In the genomic region with DNA sequence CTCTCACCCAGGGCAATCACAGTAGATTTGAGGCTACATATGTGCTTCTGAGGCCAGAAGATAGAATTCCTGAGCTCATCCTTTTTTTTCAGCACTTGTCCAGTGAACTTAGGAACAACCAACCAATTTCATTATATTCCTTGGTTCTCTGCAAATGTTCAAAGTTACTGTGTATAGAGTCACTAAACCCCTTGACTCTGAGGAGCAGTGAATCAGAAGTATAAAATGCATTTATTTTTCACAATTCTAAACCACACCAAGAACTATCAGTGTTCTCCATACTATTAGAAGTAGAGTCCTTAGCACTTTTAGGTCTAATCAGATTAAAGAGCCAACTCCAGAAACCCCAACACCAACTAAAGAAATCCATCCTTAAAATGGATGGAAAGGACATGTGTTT, we compare ENCODE assay signal across 30 cellular contexts. TPM values are rescaled to one million over a fixed set of nuclear protein-coding genes. Genes with fewer than 3 reads are reported as not detected.
"Had no signal": no experiment of that assay in that cellular context is flagged by ENCODE, and none has a peak within 500 bp of the region (broad histone marks: within the 10 kb centered on the region; RNA-seq: fewer than 3 reads in every experiment).

No MANE protein-coding gene starts in this region.

- H3K4me3 ChIP-seq: adrenal gland, SJCRH30, SK-N-MC had no signal

- H3K36me3 ChIP-seq: adrenal gland, brain microvascular endothelial cell, SJCRH30, WERI-Rb-1 had no signal

- H3K27ac Mint-ChIP-seq: activated CD4-positive, alpha-beta T cell treated with anti-CD3 and anti-CD28 coated beads, Interleukin-2, amount 10 ng/mL, durations not matched to agents 24 days and 14 days; activated CD8-positive, alpha-beta T cell treated with anti-CD3 and anti-CD28 coated beads for 36 hours; activated naive CD4-positive, alpha-beta T cell treated with anti-CD3 and anti-CD28 coated beads, Interleukin-2, amount 50 U/mL, for 24 hours; activated naive CD8-positive, alpha-beta T cell treated with anti-CD3 and anti-CD28 coated beads, Interleukin-2, amount 10 ng/mL, durations not matched to agents 7 days and 5 days; activated T-cell treated with anti-CD3 and anti-CD28 coated beads, Interleukin-2, amount 50 U/mL, for 72 hours; activated T-helper 17 cell treated with anti-CD3 and anti-CD28 coated beads, Interleukin-2, amount 50 U/mL, for 72 hours had no signal

- H3K36me3 Mint-ChIP-seq: activated naive CD4-positive, alpha-beta T cell treated with anti-CD3 and anti-CD28 coated beads, Interleukin-2, amount 50 U/mL, for 24 hours had no signal

- H3K27me3 ChIP-seq: adrenal gland, brain microvascular endothelial cell, SJCRH30 had no signal

- DNase-seq: activated CD4-positive, alpha-beta T cell treated with anti-CD3 and anti-CD28 coated beads, Interleukin-2, amount 10 ng/mL, durations not matched to agents 24 days and 14 days; activated CD4-positive, alpha-beta T cell treated with anti-CD3 and anti-CD28 coated beads, Interleukin-2, amount 50 U/mL, for 4 hours; activated CD4-positive, CD25-positive, alpha-beta regulatory T cell; activated CD8-positive, alpha-beta T cell treated with anti-CD3 and anti-CD28 coated beads for 36 hours; activated effector memory CD4-positive, alpha-beta T cell treated with anti-CD3 and anti-CD28 coated beads, Interleukin-2, amount 50 U/mL, for 16 hours; activated naive CD4-positive, alpha-beta T cell; activated naive CD8-positive, alpha-beta T cell treated with anti-CD3 and anti-CD28 coated beads, Interleukin-2, amount 10 ng/mL, durations not matched to agents 7 days and 5 days; activated T-cell treated with anti-CD3 and anti-CD28 coated beads, Interleukin-2, amount 50 U/mL, for 1 hour; activated T-cell treated with anti-CD3 and anti-CD28 coated beads, Interleukin-2, amount 50 U/mL, for 72 hours; adrenal gland; anterior cingulate cortex; brain microvascular endothelial cell; central memory CD4-positive, alpha-beta T cell; NCI-H1105; NCI-H1417 treated with DMSO at 0.1 percent for 48 hours; NCI-H187 treated with DMSO at 0.1 percent for 48 hours; NCI-H2081; NCI-H2171 treated with DMSO at 0.1 percent for 48 hours; NCI-H226; NCI-H446 treated with DMSO at 0.1 percent for 48 hours; NCI-H524; NCI-H69; SHP77; SJCRH30; T1000; WERI-Rb-1 had no signal

- H3K27ac ChIP-seq: adrenal gland, brain microvascular endothelial cell, SJCRH30, SK-N-MC, WERI-Rb-1 had no signal

- H3K4me1 ChIP-seq: SJCRH30 had no signal

- H3K4me3 Mint-ChIP-seq: activated CD4-positive, alpha-beta T cell treated with anti-CD3 and anti-CD28 coated beads, Interleukin-2, amount 10 ng/mL, durations not matched to agents 24 days and 14 days; activated CD8-positive, alpha-beta T cell treated with anti-CD3 and anti-CD28 coated beads for 36 hours; activated naive CD4-positive, alpha-beta T cell treated with anti-CD3 and anti-CD28 coated beads, Interleukin-2, amount 50 U/mL, for 24 hours; activated naive CD8-positive, alpha-beta T cell treated with anti-CD3 and anti-CD28 coated beads, Interleukin-2, amount 10 ng/mL, durations not matched to agents 7 days and 5 days; activated T-cell treated with anti-CD3 and anti-CD28 coated beads, Interleukin-2, amount 50 U/mL, for 72 hours; activated T-helper 17 cell treated with anti-CD3 and anti-CD28 coated beads, Interleukin-2, amount 50 U/mL, for 72 hours had no signal

- H3K9me3 ChIP-seq: adrenal gland, SJCRH30 had no signal

- ATAC-seq: activated CD8-positive, alpha-beta T cell treated with anti-CD3 and anti-CD28 coated beads for 36 hours; activated T-cell treated with anti-CD3 and anti-CD28 coated beads, Interleukin-2, amount 50 U/mL, for 72 hours; activated T-helper 17 cell treated with anti-CD3 and anti-CD28 coated beads, Interleukin-2, amount 50 U/mL, for 72 hours; Panc1 had no signal

- H3K9me3 Mint-ChIP-seq: activated naive CD4-positive, alpha-beta T cell treated with anti-CD3 and anti-CD28 coated beads, Interleukin-2, amount 50 U/mL, for 24 hours; activated T-helper 17 cell treated with anti-CD3 and anti-CD28 coated beads, Interleukin-2, amount 50 U/mL, for 72 hours had no signal

RNA-seq across cellular contexts. Expression of gene PAPSS2, which starts 19.6 kb away (rescaled TPM):
- total RNA-seq: activated CD4-positive, alpha-beta T cell treated with anti-CD3 and anti-CD28 coated beads, Interleukin-2, amount 10 ng/mL, durations not matched to agents 24 days and 14 days had no signal
